ENCODE assay signal across 8 cellular contexts in genomic region chr19:15584541-15585115, GRCh38. TPM values are rescaled to one million over a fixed set of nuclear protein-coding genes. Genes with fewer than 3 reads are reported as not detected.
A peak's percentile ranks its signal among the peaks of the same experiment; 100 is the strongest.
DNase-seq lines count a peak whose midpoint lies in the region; ATAC-seq and TF ChIP-seq lines count a peak whose summit lies in the region.

No MANE protein-coding gene starts in this region.

- DNase-seq in BJ (ENCODE audit: low read depth) (no peak), HEK293T (ENCODE audit: extremely low spot score) (peak; percentile 89), Panc1 (ENCODE audit: low read depth, low spot score) (peak; percentile 33), fibroblast of lung (ENCODE audit: low read depth in 2 of 2) (peak; percentile 32 to 48), neural crest cell (ENCODE audit: low read depth, low spot score) (peak; percentile 70)
- peak; percentile 86 for DNase-seq in activated T-cell treated with anti-CD3 and anti-CD28 coated beads, Interleukin-2, amount 50 U/mL, for 4 hours

- ATAC-seq in Panc1 (peak; percentile 97), HG03045 (IDR thresholded peaks at IDR 0.05; ENCODE audit: unreplicated experiment) (no peak)
- peak; percentile 96 to 97 for ATAC-seq in activated T-cell treated with anti-CD3 and anti-CD28 coated beads, Interleukin-2, amount 50 U/mL, for 4 hours

- H3K4me3 Mint-ChIP-seq in activated T-cell treated with anti-CD3 and anti-CD28 coated beads, Interleukin-2, amount 50 U/mL, for 4 hours: peak overlapping the region; percentile 54
- no peak overlapping the region for H3K4me3 Mint-ChIP-seq in neural crest cell
- peak overlapping the region; percentile 60 for H3K4me3 Mint-ChIP-seq in stimulated activated naive CD8-positive, alpha-beta T cell treated with anti-CD3 and anti-CD28 coated beads, Interleukin-15, Interleukin-2, amounts not matched to agents 100 ng/mL and 50 ng/mL, for 24 hours

- H3K36me3 Mint-ChIP-seq in activated T-cell treated with anti-CD3 and anti-CD28 coated beads, Interleukin-2, amount 50 U/mL, for 4 hours (ENCODE audit: insufficient read depth): no peaks in the 10 kb centered on the region
- H3K36me3 Mint-ChIP-seq in neural crest cell (ENCODE audit: low read depth): no peaks in the 10 kb centered on the region
- H3K36me3 Mint-ChIP-seq in stimulated activated naive CD8-positive, alpha-beta T cell treated with anti-CD3 and anti-CD28 coated beads, Interleukin-15, Interleukin-2, amounts not matched to agents 100 ng/mL and 50 ng/mL, for 24 hours (ENCODE audit: low read depth): no peaks in the 10 kb centered on the region

- no peak overlapping the region for H3K4me3 ChIP-seq in BJ (ENCODE audit: low read depth, low read length)
- 0 out of 4 replicates have a peak overlapping the region, but pooled peaks of 1 of the 2 experiments have one; percentile 14 for H3K4me3 ChIP-seq in Panc1 (ENCODE audit: low read depth in 2 of 2, low read length in 2 of 2)
- no peak overlapping the region for H3K4me3 ChIP-seq in fibroblast of lung (replicated peaks in 1 of 4; ENCODE audit: control extremely low read depth in 1 of 4, insufficient read depth in 1 of 4, low read depth in 3 of 4, low read length in 4 of 4)

- in situ Hi-C loops in Panc1 (cut with HindIII; ENCODE audit: low pct_unique_long_range_greater_than_20kb, low sequenced_read_pairs): no loop called here

- H3K27ac Mint-ChIP-seq in neural crest cell (ENCODE audit: unreplicated experiment): no peak overlapping the region
- no peak overlapping the region for H3K27ac Mint-ChIP-seq in stimulated activated naive CD8-positive, alpha-beta T cell treated with anti-CD3 and anti-CD28 coated beads, Interleukin-15, Interleukin-2, amounts not matched to agents 100 ng/mL and 50 ng/mL, for 24 hours

- H3K79me2 ChIP-seq in fibroblast of lung (ENCODE audit: control insufficient read depth, insufficient read depth, low read length): no peaks in the 10 kb centered on the region

- H3K27ac ChIP-seq in Panc1 (ENCODE audit: low read length) (no peak overlapping the region), fibroblast of lung (ENCODE audit: insufficient read depth, low read length) (no peak overlapping the region)

- H3K4me2 ChIP-seq in fibroblast of lung (ENCODE audit: extremely low read depth, insufficient read depth, low read length): no peak overlapping the region

- POLR2A ChIA-PET in BJ (lab: Charles Lee): no interaction called here
- POLR2A ChIA-PET in HEK293T (lab: Yijun Ruan, JAX): no interaction called here
- POLR2A ChIA-PET in Panc1 (lab: Charles Lee): no interaction called here

- H3K4me1 ChIP-seq in Panc1 (ENCODE audit: control insufficient read depth, insufficient read depth, low read length) (no peaks in the 10 kb centered on the region; the same call in 1 of the 2 replicates), fibroblast of lung (ENCODE audit: control insufficient read depth, extremely low read depth, insufficient read depth, low read length) (no peaks in the 10 kb centered on the region)

- TF ChIP-seq CTCF in BJ (IDR thresholded peaks at IDR 0.05; ENCODE audit: insufficient read depth, low read depth, low read length) (peak; percentile 91), Panc1 (IDR thresholded peaks at IDR 0.05) (peak; percentile 95), fibroblast of lung (conservative IDR thresholded peaks at IDR 0.05 in 1 of 2, IDR thresholded peaks at IDR 0.05 in 1 of 2; ENCODE audit: low read depth in 1 of 2, low read length in 2 of 2) (peak; percentile 64 to 82), neural crest cell (conservative IDR thresholded peaks at IDR 0.05) (peak; percentile 69)

- no peaks in the 10 kb centered on the region for H4K20me1 ChIP-seq in fibroblast of lung (ENCODE audit: control insufficient read depth, extremely low read depth, insufficient read depth, low read length)

- H3K36me3 ChIP-seq in BJ (ENCODE audit: control insufficient read depth, insufficient read depth, low read length) (no peaks in the 10 kb centered on the region), Panc1 (ENCODE audit: control insufficient read depth, insufficient read depth, low read length) (no peaks in the 10 kb centered on the region), fibroblast of lung (ENCODE audit: control insufficient read depth, insufficient read depth, low read length) (no peaks in the 10 kb centered on the region)

- H3K9me3 Mint-ChIP-seq in activated T-cell treated with anti-CD3 and anti-CD28 coated beads, Interleukin-2, amount 50 U/mL, for 4 hours: no peaks in the 10 kb centered on the region
- H3K9me3 Mint-ChIP-seq in neural crest cell: peaks cover 9% of the 10 kb centered on the region
- H3K9me3 Mint-ChIP-seq in stimulated activated naive CD8-positive, alpha-beta T cell treated with anti-CD3 and anti-CD28 coated beads, Interleukin-15, Interleukin-2, amounts not matched to agents 100 ng/mL and 50 ng/mL, for 24 hours: no peaks in the 10 kb centered on the region

- intact Hi-C loops in Panc1 (cut with micrococcal nuclease; ENCODE audit: unreplicated experiment): no loop called here

- H2AFZ ChIP-seq in fibroblast of lung (ENCODE audit: low read length): no peak overlapping the region

- CTCF ChIA-PET in BJ (lab: Yijun Ruan, JAX): interaction anchor here (0.6 to 0.8 kb wide), 3 partner anchors 10 to 819 kb away, joined by 3 read pairs; no protein-coding TSS in a partner anchor
- CTCF ChIA-PET in HEK293T (lab: Yijun Ruan, JAX): interaction anchor here (0.6 kb wide), 2 partner anchors 334 to 630 kb away, joined by 3 to 4 read pairs; no protein-coding TSS in a partner anchor
- CTCF ChIA-PET in Panc1 (lab: Charles Lee): no interaction called here

- H3K9ac ChIP-seq in fibroblast of lung (ENCODE audit: insufficient read depth, low read length): no peak overlapping the region

- H3K9me3 ChIP-seq in Panc1 (ENCODE audit: control insufficient read depth, insufficient read depth, low read depth, low read length) (no peaks in the 10 kb centered on the region), fibroblast of lung (ENCODE audit: control insufficient read depth, insufficient read depth, low read depth, low read length) (no peaks in the 10 kb centered on the region)

- peaks cover 21% of the 10 kb centered on the region for H3K27me3 Mint-ChIP-seq in activated T-cell treated with anti-CD3 and anti-CD28 coated beads, Interleukin-2, amount 50 U/mL, for 4 hours (ENCODE audit: low read depth)
- H3K27me3 Mint-ChIP-seq in neural crest cell (ENCODE audit: low read depth): peaks cover 5% of the 10 kb centered on the region
- H3K27me3 Mint-ChIP-seq in stimulated activated naive CD8-positive, alpha-beta T cell treated with anti-CD3 and anti-CD28 coated beads, Interleukin-15, Interleukin-2, amounts not matched to agents 100 ng/mL and 50 ng/mL, for 24 hours: peaks cover 17% of the 10 kb centered on the region

- H3K4me1 Mint-ChIP-seq in activated T-cell treated with anti-CD3 and anti-CD28 coated beads, Interleukin-2, amount 50 U/mL, for 4 hours (ENCODE audit: low read depth): no peaks in the 10 kb centered on the region
- H3K4me1 Mint-ChIP-seq in neural crest cell: no peaks in the 10 kb centered on the region
- peaks cover 3% of the 10 kb centered on the region for H3K4me1 Mint-ChIP-seq in stimulated activated naive CD8-positive, alpha-beta T cell treated with anti-CD3 and anti-CD28 coated beads, Interleukin-15, Interleukin-2, amounts not matched to agents 100 ng/mL and 50 ng/mL, for 24 hours (ENCODE audit: low read depth)

- no peaks in the 10 kb centered on the region for H3K27me3 ChIP-seq in BJ (ENCODE audit: control insufficient read depth, insufficient read depth, low read length)
- peaks cover 5% of the 10 kb centered on the region; the same call in 1 of the 2 replicates for H3K27me3 ChIP-seq in Panc1 (ENCODE audit: control insufficient read depth, insufficient read depth, low read length)
- H3K27me3 ChIP-seq in fibroblast of lung (ENCODE audit: control insufficient read depth, insufficient read depth, low read length): no peaks in the 10 kb centered on the region

- BruUV-seq in Panc1 (replicated peaks; lab: Mats Ljungman, UMichigan): no TSS peak

TF ChIP-seq in HEK293T, 16 proteins besides CTCF, POLR2A, EP300 and RAD21:
- 0 out of 2 replicates have a peak, but pooled peaks have one; percentile 2 for TF ChIP-seq PKNOX1 (IDR thresholded peaks at IDR 0.05)
- no peak for TF ChIP-seq SUZ12 (IDR thresholded peaks at IDR 0.05)

RNA-seq across cellular contexts. Expression of gene CYP4F8, which starts 30.4 kb away (rescaled TPM):
- polyA plus RNA-seq in BJ (2011; rRNA removed): not detected in 2 replicates
- not detected in 2 replicates for polyA minus RNA-seq in BJ (2011; rRNA and poly(A)+ RNA removed)
- not detected for total RNA-seq in Panc1 (2021; ENCODE audit: unreplicated experiment)
- not detected for polyA plus RNA-seq in Panc1 (2012; ENCODE audit: insufficient read length)
- not detected for total RNA-seq in activated T-cell treated with anti-CD3 and anti-CD28 coated beads, Interleukin-2, amount 50 U/mL, for 4 hours
- not detected in 2 replicates for total RNA-seq in fibroblast of lung
- not detected in 2 replicates for polyA plus RNA-seq in fibroblast of lung
- polyA plus RNA-seq in fibroblast of lung (2012): not detected in 2 replicates
- not detected in 2 replicates for polyA minus RNA-seq in fibroblast of lung (ENCODE audit: low replicate concordance)
- not detected in 2 replicates for total RNA-seq in neural crest cell

RNA-seq across cellular contexts. Expression of gene CYP4F3, which starts 56.1 kb away (rescaled TPM):
- polyA plus RNA-seq in BJ (2011; rRNA removed): not detected in 2 replicates
- polyA minus RNA-seq in BJ (2011; rRNA and poly(A)+ RNA removed): not detected in 2 replicates
- 0.10 TPM for total RNA-seq in Panc1 (2021; ENCODE audit: unreplicated experiment)
- not detected for polyA plus RNA-seq in Panc1 (2012; ENCODE audit: insufficient read length)
- total RNA-seq in activated T-cell treated with anti-CD3 and anti-CD28 coated beads, Interleukin-2, amount 50 U/mL, for 4 hours: under 1 TPM in 2 of 3 donors, not detected in 1; 0.08 to 0.18 TPM
- not detected in 2 replicates for total RNA-seq in fibroblast of lung
- not detected in 2 replicates for polyA plus RNA-seq in fibroblast of lung
- not detected in 2 replicates for polyA plus RNA-seq in fibroblast of lung (2012)
- 0.33 TPM in 1 of 2 replicates, not detected in the other for polyA minus RNA-seq in fibroblast of lung (ENCODE audit: low replicate concordance)
- total RNA-seq in neural crest cell: not detected in 2 replicates
